1 cellular context compared by ENCODE assay signal in the genomic region with DNA sequence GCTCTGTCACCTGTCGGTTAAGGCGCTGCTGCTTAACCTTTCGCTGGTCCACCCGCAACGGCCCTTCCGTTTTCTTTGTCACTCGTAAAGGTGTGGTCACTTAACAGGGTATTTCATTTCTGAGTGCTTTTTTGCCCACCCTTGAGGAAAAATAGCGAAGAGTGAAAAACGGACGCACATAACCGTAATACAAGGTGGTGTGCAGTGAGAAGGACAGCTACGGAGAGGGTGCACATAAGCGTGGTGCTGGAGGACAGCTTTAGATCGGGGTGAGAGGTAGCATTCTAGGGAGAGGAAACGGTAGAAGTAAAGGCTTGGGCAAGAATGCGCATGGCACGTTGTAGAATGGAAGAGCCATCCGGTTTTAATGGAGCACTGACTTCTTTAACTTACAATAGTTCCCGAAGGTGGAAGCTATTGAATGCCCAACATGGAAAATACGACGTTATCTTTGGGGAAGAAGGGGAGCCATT.
TF ChIP-seq lines count a peak whose summit lies in the region.

No MANE protein-coding gene starts in this region.

TF ChIP-seq in H1, 55 proteins besides CTCF, POLR2A, EP300 and RAD21 (continued from another document):
- TF ChIP-seq, protein P1, sequence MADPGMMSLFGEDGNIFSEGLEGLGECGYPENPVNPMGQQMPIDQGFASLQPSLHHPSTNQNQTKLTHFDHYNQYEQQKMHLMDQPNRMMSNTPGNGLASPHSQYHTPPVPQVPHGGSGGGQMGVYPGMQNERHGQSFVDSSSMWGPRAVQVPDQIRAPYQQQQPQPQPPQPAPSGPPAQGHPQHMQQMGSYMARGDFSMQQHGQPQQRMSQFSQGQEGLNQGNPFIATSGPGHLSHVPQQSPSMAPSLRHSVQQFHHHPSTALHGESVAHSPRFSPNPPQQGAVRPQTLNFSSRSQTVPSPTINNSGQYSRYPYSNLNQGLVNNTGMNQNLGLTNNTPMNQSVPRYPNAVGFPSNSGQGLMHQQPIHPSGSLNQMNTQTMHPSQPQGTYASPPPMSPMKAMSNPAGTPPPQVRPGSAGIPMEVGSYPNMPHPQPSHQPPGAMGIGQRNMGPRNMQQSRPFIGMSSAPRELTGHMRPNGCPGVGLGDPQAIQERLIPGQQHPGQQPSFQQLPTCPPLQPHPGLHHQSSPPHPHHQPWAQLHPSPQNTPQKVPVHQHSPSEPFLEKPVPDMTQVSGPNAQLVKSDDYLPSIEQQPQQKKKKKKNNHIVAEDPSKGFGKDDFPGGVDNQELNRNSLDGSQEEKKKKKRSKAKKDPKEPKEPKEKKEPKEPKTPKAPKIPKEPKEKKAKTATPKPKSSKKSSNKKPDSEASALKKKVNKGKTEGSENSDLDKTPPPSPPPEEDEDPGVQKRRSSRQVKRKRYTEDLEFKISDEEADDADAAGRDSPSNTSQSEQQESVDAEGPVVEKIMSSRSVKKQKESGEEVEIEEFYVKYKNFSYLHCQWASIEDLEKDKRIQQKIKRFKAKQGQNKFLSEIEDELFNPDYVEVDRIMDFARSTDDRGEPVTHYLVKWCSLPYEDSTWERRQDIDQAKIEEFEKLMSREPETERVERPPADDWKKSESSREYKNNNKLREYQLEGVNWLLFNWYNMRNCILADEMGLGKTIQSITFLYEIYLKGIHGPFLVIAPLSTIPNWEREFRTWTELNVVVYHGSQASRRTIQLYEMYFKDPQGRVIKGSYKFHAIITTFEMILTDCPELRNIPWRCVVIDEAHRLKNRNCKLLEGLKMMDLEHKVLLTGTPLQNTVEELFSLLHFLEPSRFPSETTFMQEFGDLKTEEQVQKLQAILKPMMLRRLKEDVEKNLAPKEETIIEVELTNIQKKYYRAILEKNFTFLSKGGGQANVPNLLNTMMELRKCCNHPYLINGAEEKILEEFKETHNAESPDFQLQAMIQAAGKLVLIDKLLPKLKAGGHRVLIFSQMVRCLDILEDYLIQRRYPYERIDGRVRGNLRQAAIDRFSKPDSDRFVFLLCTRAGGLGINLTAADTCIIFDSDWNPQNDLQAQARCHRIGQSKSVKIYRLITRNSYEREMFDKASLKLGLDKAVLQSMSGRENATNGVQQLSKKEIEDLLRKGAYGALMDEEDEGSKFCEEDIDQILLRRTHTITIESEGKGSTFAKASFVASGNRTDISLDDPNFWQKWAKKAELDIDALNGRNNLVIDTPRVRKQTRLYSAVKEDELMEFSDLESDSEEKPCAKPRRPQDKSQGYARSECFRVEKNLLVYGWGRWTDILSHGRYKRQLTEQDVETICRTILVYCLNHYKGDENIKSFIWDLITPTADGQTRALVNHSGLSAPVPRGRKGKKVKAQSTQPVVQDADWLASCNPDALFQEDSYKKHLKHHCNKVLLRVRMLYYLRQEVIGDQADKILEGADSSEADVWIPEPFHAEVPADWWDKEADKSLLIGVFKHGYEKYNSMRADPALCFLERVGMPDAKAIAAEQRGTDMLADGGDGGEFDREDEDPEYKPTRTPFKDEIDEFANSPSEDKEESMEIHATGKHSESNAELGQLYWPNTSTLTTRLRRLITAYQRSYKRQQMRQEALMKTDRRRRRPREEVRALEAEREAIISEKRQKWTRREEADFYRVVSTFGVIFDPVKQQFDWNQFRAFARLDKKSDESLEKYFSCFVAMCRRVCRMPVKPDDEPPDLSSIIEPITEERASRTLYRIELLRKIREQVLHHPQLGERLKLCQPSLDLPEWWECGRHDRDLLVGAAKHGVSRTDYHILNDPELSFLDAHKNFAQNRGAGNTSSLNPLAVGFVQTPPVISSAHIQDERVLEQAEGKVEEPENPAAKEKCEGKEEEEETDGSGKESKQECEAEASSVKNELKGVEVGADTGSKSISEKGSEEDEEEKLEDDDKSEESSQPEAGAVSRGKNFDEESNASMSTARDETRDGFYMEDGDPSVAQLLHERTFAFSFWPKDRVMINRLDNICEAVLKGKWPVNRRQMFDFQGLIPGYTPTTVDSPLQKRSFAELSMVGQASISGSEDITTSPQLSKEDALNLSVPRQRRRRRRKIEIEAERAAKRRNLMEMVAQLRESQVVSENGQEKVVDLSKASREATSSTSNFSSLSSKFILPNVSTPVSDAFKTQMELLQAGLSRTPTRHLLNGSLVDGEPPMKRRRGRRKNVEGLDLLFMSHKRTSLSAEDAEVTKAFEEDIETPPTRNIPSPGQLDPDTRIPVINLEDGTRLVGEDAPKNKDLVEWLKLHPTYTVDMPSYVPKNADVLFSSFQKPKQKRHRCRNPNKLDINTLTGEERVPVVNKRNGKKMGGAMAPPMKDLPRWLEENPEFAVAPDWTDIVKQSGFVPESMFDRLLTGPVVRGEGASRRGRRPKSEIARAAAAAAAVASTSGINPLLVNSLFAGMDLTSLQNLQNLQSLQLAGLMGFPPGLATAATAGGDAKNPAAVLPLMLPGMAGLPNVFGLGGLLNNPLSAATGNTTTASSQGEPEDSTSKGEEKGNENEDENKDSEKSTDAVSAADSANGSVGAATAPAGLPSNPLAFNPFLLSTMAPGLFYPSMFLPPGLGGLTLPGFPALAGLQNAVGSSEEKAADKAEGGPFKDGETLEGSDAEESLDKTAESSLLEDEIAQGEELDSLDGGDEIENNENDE (IDR thresholded peaks at IDR 0.05; ENCODE audit: insufficient replicate concordance, low read length), result no peak
- TF ChIP-seq TAF1 (IDR thresholded peaks at IDR 0.05; ENCODE audit: low read depth, low read length) (no peak), TAF7 (optimal IDR thresholded peaks at IDR 0.05; ENCODE audit: borderline replicate concordance, low read depth, low read length) (no peak), FOSL1 (IDR thresholded peaks at IDR 0.05; ENCODE audit: insufficient read depth, low read depth, low read length) (no peak), EZH2 (IDR thresholded peaks at IDR 0.05; ENCODE audit: low read depth, low read length, severe bottlenecking) (no peak), YY1 (IDR thresholded peaks at IDR 0.05; ENCODE audit: low read depth, low read length) (no peak), JUN (IDR thresholded peaks at IDR 0.05; ENCODE audit: low read depth, low read length) (no peak)
